7 cellular contexts compared by ENCODE assay signal in the genomic region with DNA sequence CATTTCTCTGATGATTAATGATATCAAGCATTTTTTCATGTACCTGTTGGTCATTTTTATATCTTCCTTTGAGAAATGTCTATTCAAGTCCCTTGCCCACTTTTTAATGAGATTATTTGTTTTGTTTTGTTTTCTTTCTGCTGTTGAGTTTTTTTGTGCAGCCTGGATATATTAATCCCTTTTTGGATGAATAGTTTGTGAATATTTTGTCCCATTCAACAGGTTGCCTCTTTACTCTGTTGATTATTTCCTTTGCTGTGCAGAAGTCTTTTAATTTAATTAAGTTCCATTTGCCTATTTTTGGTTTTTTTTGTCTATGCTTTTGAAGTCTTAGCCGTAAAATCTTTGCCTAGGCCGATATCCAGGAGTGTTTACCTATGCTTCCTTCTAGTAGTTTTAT.
"Had no signal": no experiment of that assay in that cellular context is flagged by ENCODE, and none has a peak within 500 bp of the region (broad histone marks: within the 10 kb centered on the region; RNA-seq: fewer than 3 reads in every experiment).

No MANE protein-coding gene starts in this region.

- ATAC-seq: HepG2, K562 had no signal

- H3K27me3 Mint-ChIP-seq: IgD-negative memory B cell had no signal

- H3K4me3 Mint-ChIP-seq: IgD-negative memory B cell had no signal

- H3K4me1 Mint-ChIP-seq: IgD-negative memory B cell had no signal

- H3K27ac Mint-ChIP-seq: IgD-negative memory B cell had no signal

- H3K36me3 Mint-ChIP-seq: IgD-negative memory B cell had no signal

- DNase-seq: KBM-7, KG1 had no signal

- H3K27ac ChIP-seq: HL-60, KMS-11 had no signal

- H3K4me2 ChIP-seq: KMS-11 had no signal

- H3K4me3 ChIP-seq: K562 had no signal
